1 cellular context compared by ENCODE assay signal in genomic region chr1:19206947-19207346, GRCh38.
TF ChIP-seq lines count a peak whose summit lies in the region.

No MANE protein-coding gene starts in this region.

TF ChIP-seq in H1, 55 proteins besides CTCF, POLR2A, EP300 and RAD21:
- TF ChIP-seq JUN (IDR thresholded peaks at IDR 0.05; ENCODE audit: low read depth, low read length) (no peak), CEBPB (IDR thresholded peaks at IDR 0.05; ENCODE audit: low read depth, low read length) (no peak), TCF12 (IDR thresholded peaks at IDR 0.05; ENCODE audit: low read depth, low read length) (no peak), USF2 (IDR thresholded peaks at IDR 0.05; ENCODE audit: low read length) (no peak), NRF1 (IDR thresholded peaks at IDR 0.05; ENCODE audit: low read depth, low read length) (no peak), CREB1 (IDR thresholded peaks at IDR 0.05) (no peak), KDM1A (IDR thresholded peaks at IDR 0.05; ENCODE audit: borderline replicate concordance, low read length) (no peak), NANOG (IDR thresholded peaks at IDR 0.05; ENCODE audit: insufficient read depth, low read depth, low read length, poor library complexity, severe bottlenecking) (no peak)
